Comparison of ENCODE assay signal across 1 cellular context in genomic region chr10:95290446-95290800, GRCh38.
TF ChIP-seq lines count a peak whose summit lies in the region.

No MANE protein-coding gene starts in this region.

TF ChIP-seq in HepG2, 621 proteins besides CTCF, POLR2A, EP300 and RAD21 (continued from another document and continues in another):
- no peak for TF ChIP-seq UBTF (CRISPR knock-in tag; IDR thresholded peaks at IDR 0.05)
- no peak; the same call in 1 of the 2 replicates for TF ChIP-seq SAFB2 (CRISPR knock-in tag; IDR thresholded peaks at IDR 0.05; ENCODE audit: borderline replicate concordance, low read depth)
- no peak for TF ChIP-seq ARNTL (CRISPR knock-in tag; IDR thresholded peaks at IDR 0.05)
- TF ChIP-seq, protein P1, sequence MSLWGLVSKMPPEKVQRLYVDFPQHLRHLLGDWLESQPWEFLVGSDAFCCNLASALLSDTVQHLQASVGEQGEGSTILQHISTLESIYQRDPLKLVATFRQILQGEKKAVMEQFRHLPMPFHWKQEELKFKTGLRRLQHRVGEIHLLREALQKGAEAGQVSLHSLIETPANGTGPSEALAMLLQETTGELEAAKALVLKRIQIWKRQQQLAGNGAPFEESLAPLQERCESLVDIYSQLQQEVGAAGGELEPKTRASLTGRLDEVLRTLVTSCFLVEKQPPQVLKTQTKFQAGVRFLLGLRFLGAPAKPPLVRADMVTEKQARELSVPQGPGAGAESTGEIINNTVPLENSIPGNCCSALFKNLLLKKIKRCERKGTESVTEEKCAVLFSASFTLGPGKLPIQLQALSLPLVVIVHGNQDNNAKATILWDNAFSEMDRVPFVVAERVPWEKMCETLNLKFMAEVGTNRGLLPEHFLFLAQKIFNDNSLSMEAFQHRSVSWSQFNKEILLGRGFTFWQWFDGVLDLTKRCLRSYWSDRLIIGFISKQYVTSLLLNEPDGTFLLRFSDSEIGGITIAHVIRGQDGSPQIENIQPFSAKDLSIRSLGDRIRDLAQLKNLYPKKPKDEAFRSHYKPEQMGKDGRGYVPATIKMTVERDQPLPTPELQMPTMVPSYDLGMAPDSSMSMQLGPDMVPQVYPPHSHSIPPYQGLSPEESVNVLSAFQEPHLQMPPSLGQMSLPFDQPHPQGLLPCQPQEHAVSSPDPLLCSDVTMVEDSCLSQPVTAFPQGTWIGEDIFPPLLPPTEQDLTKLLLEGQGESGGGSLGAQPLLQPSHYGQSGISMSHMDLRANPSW (CRISPR knock-in tag; IDR thresholded peaks at IDR 0.05; ENCODE audit: borderline replicate concordance), result no peak
- TF ChIP-seq ZFP36 (IDR thresholded peaks at IDR 0.05; ENCODE audit: borderline replicate concordance, low read depth, low read length, partially characterized antibody), result no peak
- peak; percentile 53 for TF ChIP-seq HNRNPK (IDR thresholded peaks at IDR 0.05; ENCODE audit: low read depth, low read length, poor library complexity, severe bottlenecking)
- 0 out of 2 replicates have a peak, but pooled peaks have one; percentile 42 for TF ChIP-seq ZNF564 (CRISPR knock-in tag; IDR thresholded peaks at IDR 0.05)
- no peak for TF ChIP-seq PHF20 (CRISPR knock-in tag; IDR thresholded peaks at IDR 0.05)
- no peak for TF ChIP-seq FOSL2 (CRISPR knock-in tag; IDR thresholded peaks at IDR 0.05)
- TF ChIP-seq ZNF776 (CRISPR knock-in tag; IDR thresholded peaks at IDR 0.05), result no peak
- no peak for TF ChIP-seq HOXD1 (CRISPR knock-in tag; IDR thresholded peaks at IDR 0.05)
- TF ChIP-seq ZFP62 (CRISPR knock-in tag; IDR thresholded peaks at IDR 0.05), result no peak
- TF ChIP-seq KDM2A (CRISPR knock-in tag; IDR thresholded peaks at IDR 0.05; ENCODE audit: borderline replicate concordance, low read depth), result 0 out of 2 replicates have a peak, but pooled peaks have one; percentile 1
- no peak for TF ChIP-seq SETDB1 (CRISPR knock-in tag; IDR thresholded peaks at IDR 0.05; ENCODE audit: borderline replicate concordance)
- no peak for TF ChIP-seq ZNF180 (CRISPR knock-in tag; IDR thresholded peaks at IDR 0.05; ENCODE audit: borderline replicate concordance, low read depth)
- TF ChIP-seq MTF2 (CRISPR knock-in tag; IDR thresholded peaks at IDR 0.05; ENCODE audit: borderline replicate concordance), result no peak
- TF ChIP-seq MAX (IDR thresholded peaks at IDR 0.05), result 0 out of 2 replicates have a peak, but pooled peaks have one; percentile 10
- TF ChIP-seq ZKSCAN1 (IDR thresholded peaks at IDR 0.05; ENCODE audit: low read length), result no peak
- no peak for TF ChIP-seq NR2F6 (IDR thresholded peaks at IDR 0.05)
- TF ChIP-seq NR2F6 (CRISPR knock-in tag; IDR thresholded peaks at IDR 0.05), result no peak
- no peak for TF ChIP-seq ZNF781 (CRISPR knock-in tag; IDR thresholded peaks at IDR 0.05; ENCODE audit: borderline replicate concordance, not compliant biosample characterization)
- TF ChIP-seq FOXA1 (IDR thresholded peaks at IDR 0.05), result no peak
- no peak for TF ChIP-seq FOXA1 (CRISPR knock-in tag; IDR thresholded peaks at IDR 0.05)
- 0 out of 2 replicates have a peak, but pooled peaks have one; percentile 69 for TF ChIP-seq ZSCAN31 (CRISPR knock-in tag; IDR thresholded peaks at IDR 0.05; ENCODE audit: low read depth)
- no peak for TF ChIP-seq ZNF691 (CRISPR knock-in tag; IDR thresholded peaks at IDR 0.05; ENCODE audit: borderline replicate concordance, low read depth)
- TF ChIP-seq PRDM4 (CRISPR knock-in tag; IDR thresholded peaks at IDR 0.05; ENCODE audit: borderline replicate concordance), result no peak
- no peak for TF ChIP-seq HNRNPL (IDR thresholded peaks at IDR 0.05; ENCODE audit: low read depth, low read length)
- no peak; the same call in 1 of the 2 replicates for TF ChIP-seq ZNF816 (CRISPR knock-in tag; IDR thresholded peaks at IDR 0.05; ENCODE audit: borderline replicate concordance)
- TF ChIP-seq DDIT3 (CRISPR knock-in tag; IDR thresholded peaks at IDR 0.05), result no peak
- no peak for TF ChIP-seq RFXANK (CRISPR knock-in tag; IDR thresholded peaks at IDR 0.05)
- TF ChIP-seq ZNF318 (CRISPR knock-in tag; IDR thresholded peaks at IDR 0.05), result no peak
- TF ChIP-seq THAP11 (CRISPR knock-in tag; IDR thresholded peaks at IDR 0.05), result no peak
- no peak for TF ChIP-seq SYNCRIP (IDR thresholded peaks at IDR 0.05; ENCODE audit: insufficient read depth, low read depth, low read length)
- TF ChIP-seq, protein P2, sequence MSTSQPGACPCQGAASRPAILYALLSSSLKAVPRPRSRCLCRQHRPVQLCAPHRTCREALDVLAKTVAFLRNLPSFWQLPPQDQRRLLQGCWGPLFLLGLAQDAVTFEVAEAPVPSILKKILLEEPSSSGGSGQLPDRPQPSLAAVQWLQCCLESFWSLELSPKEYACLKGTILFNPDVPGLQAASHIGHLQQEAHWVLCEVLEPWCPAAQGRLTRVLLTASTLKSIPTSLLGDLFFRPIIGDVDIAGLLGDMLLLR (CRISPR knock-in tag; IDR thresholded peaks at IDR 0.05), result no peak
- no peak for TF ChIP-seq NCOA1 (CRISPR knock-in tag; IDR thresholded peaks at IDR 0.05)
- no peak; the same call in 1 of the 2 replicates for TF ChIP-seq ZNF362 (CRISPR knock-in tag; IDR thresholded peaks at IDR 0.05; ENCODE audit: borderline replicate concordance)
- TF ChIP-seq, protein P3, sequence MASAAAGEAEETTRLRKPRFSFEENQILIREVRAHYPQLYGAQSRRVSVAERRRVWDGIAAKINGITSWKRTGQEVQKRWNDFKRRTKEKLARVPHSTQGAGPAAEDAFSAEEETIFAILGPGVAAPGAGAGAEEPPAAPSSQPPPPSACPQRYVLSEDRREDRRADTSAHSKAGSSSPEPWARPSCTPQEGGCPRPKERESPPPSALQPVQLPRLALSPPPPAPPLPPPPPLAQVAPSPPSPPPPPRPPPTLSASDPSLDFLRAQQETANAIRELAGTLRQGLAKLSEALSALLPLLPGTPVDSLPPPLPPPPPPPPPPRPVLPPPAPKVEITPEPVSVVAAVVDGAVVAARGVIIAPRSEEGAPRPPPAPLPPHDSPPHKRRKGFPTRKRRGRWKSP (CRISPR knock-in tag; IDR thresholded peaks at IDR 0.05), result no peak
- no peak for TF ChIP-seq ZMYM4 (CRISPR knock-in tag; IDR thresholded peaks at IDR 0.05)
- TF ChIP-seq MED8 (CRISPR knock-in tag; IDR thresholded peaks at IDR 0.05; ENCODE audit: insufficient replicate concordance), result no peak
- TF ChIP-seq BHLHE40 (IDR thresholded peaks at IDR 0.05; ENCODE audit: low read length), result no peak
- no peak for TF ChIP-seq CC2D1A (CRISPR knock-in tag; IDR thresholded peaks at IDR 0.05)
